Comparison of ENCODE assay signal across 9 cellular contexts in the genomic region with DNA sequence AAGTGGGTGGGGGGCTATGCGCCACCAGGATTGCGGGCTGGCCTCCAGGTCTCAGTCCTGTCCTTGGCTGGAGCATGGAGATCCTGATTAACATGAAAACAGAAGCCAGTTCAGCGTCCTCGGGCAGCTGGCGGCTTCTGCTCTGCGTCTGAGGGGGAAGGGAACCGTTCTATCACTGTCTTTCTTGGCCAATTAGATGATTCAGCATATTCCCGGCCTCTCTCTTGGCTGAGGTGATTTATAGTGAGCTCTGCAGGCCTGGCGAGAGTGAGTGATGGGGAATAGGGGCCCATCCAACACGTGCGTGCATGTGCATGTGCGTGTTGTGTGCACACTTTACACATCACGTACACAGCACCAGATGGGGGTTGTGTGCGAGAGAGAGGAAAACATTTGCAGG.
A peak's percentile ranks its signal among the peaks of the same experiment; 100 is the strongest.
DNase-seq lines count a peak whose midpoint lies in the region; ATAC-seq and TF ChIP-seq lines count a peak whose summit lies in the region.
"Had no signal": no experiment of that assay in that cellular context is flagged by ENCODE, and none has a peak within 500 bp of the region (broad histone marks: within the 10 kb centered on the region; RNA-seq: fewer than 3 reads in every experiment).

No MANE protein-coding gene starts in this region.

- H2AFZ ChIP-seq in fibroblast of lung (ENCODE audit: low read length) (no peak overlapping the region), neural progenitor cell (replicated peaks) (peak overlapping the region; percentile 73)

- ATAC-seq in left lobe of liver, result no peak
- ATAC-seq in GM18907 (IDR thresholded peaks at IDR 0.05; ENCODE audit: unreplicated experiment), result no peak

- no peak overlapping the region for H3K4me3 Mint-ChIP-seq in neural progenitor cell

- H3K79me2 ChIP-seq in fibroblast of lung (ENCODE audit: control insufficient read depth, insufficient read depth, low read length) (no peaks in the 10 kb centered on the region), neural progenitor cell (ENCODE audit: low read depth) (no peaks in the 10 kb centered on the region)

- peak overlapping the region; percentile 42 for H3K27ac Mint-ChIP-seq in neural progenitor cell

- H3K4me3 ChIP-seq in fibroblast of lung (replicated peaks in 1 of 4; ENCODE audit: control extremely low read depth in 1 of 4, insufficient read depth in 1 of 4, low read depth in 3 of 4, low read length in 4 of 4), result no peak overlapping the region
- H3K4me3 ChIP-seq in neural progenitor cell, result no peak overlapping the region

- peaks cover 9% of the 10 kb centered on the region for H3K27me3 Mint-ChIP-seq in neural progenitor cell (ENCODE audit: insufficient read depth, low read depth)

- H3K9me3 ChIP-seq in fibroblast of lung (ENCODE audit: control insufficient read depth, insufficient read depth, low read depth, low read length), result no peaks in the 10 kb centered on the region
- no peaks in the 10 kb centered on the region for H3K9me3 ChIP-seq in neural progenitor cell (ENCODE audit: low read depth)

- no peak overlapping the region for H3K4me2 ChIP-seq in fibroblast of lung (ENCODE audit: extremely low read depth, insufficient read depth, low read length)
- H3K4me2 ChIP-seq in neural progenitor cell, result no peak overlapping the region

- no peaks in the 10 kb centered on the region for H3K36me3 Mint-ChIP-seq in neural progenitor cell

- H4K20me1 ChIP-seq in fibroblast of lung (ENCODE audit: control insufficient read depth, extremely low read depth, insufficient read depth, low read length), result no peaks in the 10 kb centered on the region
- no peaks in the 10 kb centered on the region for H4K20me1 ChIP-seq in neural progenitor cell (ENCODE audit: low read depth)

- DNase-seq in DMS153 (lab: John Stamatoyannopoulos, UW) (peak; percentile 63), NCI-H526 treated with DMSO at 0.1 percent for 48 hours (lab: John Stamatoyannopoulos, UW) (peak; percentile 21), fibroblast of lung (ENCODE audit: low read depth in 2 of 2) (peak; percentile 58 to 59), neural progenitor cell (ENCODE audit: low spot score) (peak; percentile 48), AG08396 (ENCODE audit: low spot score) (no peak), foreskin melanocyte (no peak), left lobe of liver (ENCODE audit: low spot score) (no peak)
- DNase-seq: DMS79 treated with DMSO at 0.1 percent for 48 hours had no signal

- H3F3A ChIP-seq in neural progenitor cell (ENCODE audit: low read depth), result no peaks in the 10 kb centered on the region

- H3K9me3 Mint-ChIP-seq in neural progenitor cell, result peaks cover 28% of the 10 kb centered on the region

- no peaks in the 10 kb centered on the region for H3K4me1 ChIP-seq in fibroblast of lung (ENCODE audit: control insufficient read depth, extremely low read depth, insufficient read depth, low read length)
- H3K4me1 ChIP-seq in neural progenitor cell, result peaks cover 8% of the 10 kb centered on the region

- no peaks in the 10 kb centered on the region for H3K27me3 ChIP-seq in fibroblast of lung (ENCODE audit: control insufficient read depth, insufficient read depth, low read length)
- no peaks in the 10 kb centered on the region for H3K27me3 ChIP-seq in neural progenitor cell

- TF ChIP-seq CTCF in fibroblast of lung (conservative IDR thresholded peaks at IDR 0.05 in 1 of 2, IDR thresholded peaks at IDR 0.05 in 1 of 2; ENCODE audit: low read depth in 1 of 2, low read length in 2 of 2) (no peak), neural progenitor cell (IDR thresholded peaks at IDR 0.05) (no peak)

- H3K4me1 Mint-ChIP-seq in neural progenitor cell, result peaks cover 14% of the 10 kb centered on the region

- H3K27ac ChIP-seq in fibroblast of lung (ENCODE audit: insufficient read depth, low read length) (no peak overlapping the region), neural progenitor cell (no peak overlapping the region)

- H3K9ac ChIP-seq in fibroblast of lung (ENCODE audit: insufficient read depth, low read length) (no peak overlapping the region), neural progenitor cell (no peak overlapping the region)

- H3K36me3 ChIP-seq in fibroblast of lung (ENCODE audit: control insufficient read depth, insufficient read depth, low read length), result no peaks in the 10 kb centered on the region
- no peaks in the 10 kb centered on the region for H3K36me3 ChIP-seq in neural progenitor cell

Comparison
In these comparisons a context has a peak if more than half of its experiments do, and no peak if none do; other contexts are left out.
1. DNase-seq: peak in DMS153 (single experiment), NCI-H526 treated with DMSO at 0.1 percent for 48 hours (single experiment), fibroblast of lung (2 of 2) and neural progenitor cell (single experiment); none in AG08396 (single experiment), foreskin melanocyte (single experiment) and left lobe of liver (single experiment).